In genomic region chr1:54280652-54281051, GRCh38 we compare ENCODE assay signal across 16 cellular contexts.
DNase-seq lines count a peak whose midpoint lies in the region; ATAC-seq and TF ChIP-seq lines count a peak whose summit lies in the region.
"Had no signal": no experiment of that assay in that cellular context is flagged by ENCODE, and none has a peak within 500 bp of the region (broad histone marks: within the 10 kb centered on the region; RNA-seq: fewer than 3 reads in every experiment).

No MANE protein-coding gene starts in this region.

- no peak for TF ChIP-seq EP300 in suprapubic skin (IDR thresholded peaks at IDR 0.05)

- 77% methylated on average over 10 of the region's 12 CpGs for WGBS in mesenchymal stem cell
- 58% methylated on average over 12 of the region's 12 CpGs for WGBS in suprapubic skin

- peak overlapping the region; percentile 64 for H3K27ac Mint-ChIP-seq in activated CD8-positive, alpha-beta memory T cell treated with anti-CD3 and anti-CD28 coated beads, Interleukin-2, amount 10 ng/mL, durations not matched to agents 7 days and 5 days
- H3K27ac Mint-ChIP-seq in activated naive CD8-positive, alpha-beta T cell: peak overlapping the region; percentile 89
- H3K27ac Mint-ChIP-seq in CD14-positive monocyte: peak overlapping the region in 2 of 7 donors; percentile 48 to 70

- H3K79me1 ChIP-seq in mesenchymal stem cell (replicated peaks; ENCODE audit: low read length, poor library complexity, severe bottlenecking): peaks cover 29% of the 10 kb centered on the region

- ATAC-seq in activated CD8-positive, alpha-beta memory T cell treated with anti-CD3 and anti-CD28 coated beads, Interleukin-2, amount 10 ng/mL, durations not matched to agents 7 days and 5 days: no peak
- ATAC-seq in GM19467 (IDR thresholded peaks at IDR 0.05; ENCODE audit: unreplicated experiment): no peak
- ATAC-seq: right cardiac atrium had no signal

- TF ChIP-seq CTCF in suprapubic skin (IDR thresholded peaks at IDR 0.05) (no peak), CD14-positive monocyte (IDR thresholded peaks at IDR 0.05) (no peak)

- intact Hi-C loops in CD14-positive monocyte (cut with micrococcal nuclease): no loop called here

- H3K4me2 ChIP-seq in mesenchymal stem cell (ENCODE audit: low read length, poor library complexity, severe bottlenecking): no peak overlapping the region
- H3K4me2 ChIP-seq: PC-9 had no signal

- no peak for DNase-seq in activated CD8-positive, alpha-beta memory T cell treated with anti-CD3 and anti-CD28 coated beads, Interleukin-2, amount 10 ng/mL, durations not matched to agents 7 days and 5 days
- no peak for DNase-seq in activated CD8-positive, alpha-beta memory T cell treated with anti-CD3 and anti-CD28 coated beads for 24 hours
- DNase-seq in mesenchymal stem cell (peak; percentile 85), suprapubic skin (ENCODE audit: low spot score in 2 of 2) (no peak), CD14-positive monocyte (ENCODE audit: low spot score) (no peak), KG1 (lab: John Stamatoyannopoulos, UW) (no peak)
- DNase-seq: DMS53, GOT3, mesendoderm, NCI-H1048, PC-9, T-helper 9 cell had no signal

- no peaks in the 10 kb centered on the region for H3K9me3 Mint-ChIP-seq in activated CD8-positive, alpha-beta memory T cell treated with anti-CD3 and anti-CD28 coated beads, Interleukin-2, amount 10 ng/mL, durations not matched to agents 7 days and 5 days (ENCODE audit: low read depth)
- no peaks in the 10 kb centered on the region for H3K9me3 Mint-ChIP-seq in activated naive CD8-positive, alpha-beta T cell (ENCODE audit: low read depth)
- peaks cover 0 to 2% (median 0%) of the 10 kb centered on the region in 7 donors for H3K9me3 Mint-ChIP-seq in CD14-positive monocyte
- H3K9me3 Mint-ChIP-seq: central memory CD8-positive, alpha-beta T cell had no signal

- no peak overlapping the region for H3K4me3 Mint-ChIP-seq in activated CD8-positive, alpha-beta memory T cell treated with anti-CD3 and anti-CD28 coated beads, Interleukin-2, amount 10 ng/mL, durations not matched to agents 7 days and 5 days
- peak overlapping the region; percentile 54 for H3K4me3 Mint-ChIP-seq in activated naive CD8-positive, alpha-beta T cell
- H3K4me3 Mint-ChIP-seq in CD14-positive monocyte: no peak overlapping the region
- H3K4me3 Mint-ChIP-seq: central memory CD8-positive, alpha-beta T cell had no signal

- H2AK5ac ChIP-seq in mesenchymal stem cell (ENCODE audit: low read length, severe bottlenecking): peak overlapping the region; percentile 29

- no peak overlapping the region for H2BK5ac ChIP-seq in mesenchymal stem cell (ENCODE audit: low read depth, low read length, poor library complexity, severe bottlenecking)

- H3K27ac ChIP-seq in mesenchymal stem cell (ENCODE audit: low read length, poor library complexity, severe bottlenecking) (no peak overlapping the region), suprapubic skin (peak overlapping the region; percentile 37)
- H3K27ac ChIP-seq: PC-9 had no signal

- no peak overlapping the region for H2BK15ac ChIP-seq in mesenchymal stem cell (ENCODE audit: low read depth, poor library complexity, severe bottlenecking)

- H3K27me3 Mint-ChIP-seq in activated CD8-positive, alpha-beta memory T cell treated with anti-CD3 and anti-CD28 coated beads, Interleukin-2, amount 10 ng/mL, durations not matched to agents 7 days and 5 days: no peaks in the 10 kb centered on the region
- H3K27me3 Mint-ChIP-seq in activated naive CD8-positive, alpha-beta T cell: no peaks in the 10 kb centered on the region
- peaks cover 0 to 3% (median 0%) of the 10 kb centered on the region in 3 donors for H3K27me3 Mint-ChIP-seq in CD14-positive monocyte (ENCODE audit: low read depth in 3 of 3)
- H3K27me3 Mint-ChIP-seq: central memory CD8-positive, alpha-beta T cell had no signal

- no peak overlapping the region for H3K14ac ChIP-seq in mesenchymal stem cell (ENCODE audit: low read length in 2 of 2)

- H2AFZ ChIP-seq in mesenchymal stem cell (ENCODE audit: low read depth, low read length): no peak overlapping the region
- H2AFZ ChIP-seq: PC-9 had no signal

- H3K4me1 ChIP-seq in mesenchymal stem cell (ENCODE audit: control insufficient read depth, insufficient read depth, low read depth, low read length) (peaks cover 30% of the 10 kb centered on the region), suprapubic skin (peaks cover 54% of the 10 kb centered on the region)

- peaks cover 17% of the 10 kb centered on the region for H3K36me3 Mint-ChIP-seq in activated CD8-positive, alpha-beta memory T cell treated with anti-CD3 and anti-CD28 coated beads, Interleukin-2, amount 10 ng/mL, durations not matched to agents 7 days and 5 days
- peaks cover 7% of the 10 kb centered on the region for H3K36me3 Mint-ChIP-seq in activated naive CD8-positive, alpha-beta T cell
- H3K36me3 Mint-ChIP-seq in CD14-positive monocyte: peaks cover 17 to 19% of the 10 kb centered on the region in 2 donors

- no peak for TF ChIP-seq POLR2A in suprapubic skin (IDR thresholded peaks at IDR 0.05)

- H3K9me3 ChIP-seq in mesenchymal stem cell (ENCODE audit: control insufficient read depth, low read length) (no peaks in the 10 kb centered on the region), suprapubic skin (no peaks in the 10 kb centered on the region)

- no peak overlapping the region for H3K4ac ChIP-seq in mesenchymal stem cell (ENCODE audit: low read depth in 1 of 2, low read length in 2 of 2)

- H4K8ac ChIP-seq in mesenchymal stem cell (ENCODE audit: low read length): no peak overlapping the region

- CTCF ChIA-PET in activated CD8-positive, alpha-beta memory T cell treated with anti-CD3 and anti-CD28 coated beads, Interleukin-2, amount 10 ng/mL, durations not matched to agents 7 days and 5 days (lab: Charles Lee): no interaction called here

- no peak overlapping the region for H4K91ac ChIP-seq in mesenchymal stem cell (ENCODE audit: low read length)

- peak overlapping the region in 1 of 2 experiments; percentile 56 for H2BK12ac ChIP-seq in mesenchymal stem cell (ENCODE audit: low read length in 2 of 2)

- H3K9ac ChIP-seq in mesenchymal stem cell (ENCODE audit: low read length): no peak overlapping the region

- H3K27me3 ChIP-seq in mesenchymal stem cell (ENCODE audit: control insufficient read depth in 1 of 2, insufficient read depth in 1 of 2, low read length in 2 of 2): no peaks in the 10 kb centered on the region
- no peaks in the 10 kb centered on the region for H3K27me3 ChIP-seq in suprapubic skin

- H3K4me3 ChIP-seq in mesenchymal stem cell (ENCODE audit: insufficient read depth in 1 of 2, low read depth in 1 of 2, low read length in 2 of 2): no peak overlapping the region
- no peak overlapping the region for H3K4me3 ChIP-seq in suprapubic skin
- H3K4me3 ChIP-seq: PC-9 had no signal

- H3K18ac ChIP-seq in mesenchymal stem cell (ENCODE audit: low read depth in 1 of 2, low read length in 2 of 2): no peak overlapping the region

- no peak overlapping the region for H2BK120ac ChIP-seq in mesenchymal stem cell (ENCODE audit: low read depth, low read length)

- H3K23ac ChIP-seq in mesenchymal stem cell (ENCODE audit: low read length in 2 of 2): no peak overlapping the region

- H3K36me3 ChIP-seq in mesenchymal stem cell (ENCODE audit: control insufficient read depth in 1 of 2, insufficient read depth in 2 of 2, low read depth in 1 of 2, low read length in 2 of 2) (peaks cover 22 to 23% of the 10 kb centered on the region in 2 experiments), suprapubic skin (peaks cover 4% of the 10 kb centered on the region)

- peaks cover 76% of the 10 kb centered on the region for H3K4me1 Mint-ChIP-seq in activated CD8-positive, alpha-beta memory T cell treated with anti-CD3 and anti-CD28 coated beads, Interleukin-2, amount 10 ng/mL, durations not matched to agents 7 days and 5 days
- H3K4me1 Mint-ChIP-seq in activated naive CD8-positive, alpha-beta T cell (ENCODE audit: low read depth): peaks cover 74% of the 10 kb centered on the region
- peaks cover 15% of the 10 kb centered on the region for H3K4me1 Mint-ChIP-seq in CD14-positive monocyte
